1 cellular context compared by ENCODE assay signal in the genomic region with DNA sequence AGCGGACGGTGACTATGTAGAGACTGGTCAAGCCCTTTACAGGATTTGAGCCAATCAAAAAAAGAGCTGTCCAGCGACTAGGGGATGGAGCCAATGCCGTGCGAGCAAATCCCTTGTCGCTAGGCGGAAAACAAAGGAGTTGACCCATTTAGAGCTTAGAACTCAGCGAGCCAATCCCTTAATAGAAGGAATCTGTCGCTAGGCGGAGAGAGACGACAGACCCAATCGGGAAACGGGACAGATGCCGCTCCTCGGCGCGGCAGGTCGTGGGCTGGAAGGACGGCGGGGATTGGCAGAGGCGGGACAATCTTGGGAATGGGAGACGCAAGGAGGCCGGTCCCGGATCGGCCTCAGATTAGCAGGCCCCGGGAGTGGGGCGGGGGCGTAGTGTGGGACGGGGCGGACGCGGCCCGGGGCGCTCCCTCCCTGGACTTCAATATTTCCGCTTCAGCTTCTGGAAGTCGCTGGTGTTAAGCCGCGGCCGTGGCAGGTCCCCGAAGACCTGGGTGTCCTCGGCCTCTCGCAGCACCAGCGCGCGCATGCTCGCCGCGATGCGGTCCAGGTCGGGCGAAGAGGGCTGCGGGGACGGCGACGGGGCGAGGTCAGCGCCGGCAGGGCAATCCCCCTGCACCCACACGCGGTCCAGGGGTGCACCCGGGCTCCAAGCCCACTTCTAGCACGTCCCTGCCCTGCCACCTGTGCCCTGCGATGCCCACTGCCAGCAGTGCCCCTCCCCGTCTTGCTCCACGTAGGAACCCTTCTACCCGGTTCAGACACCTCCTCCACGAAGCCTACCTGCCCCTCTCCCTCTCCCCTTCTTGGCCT.
A peak's percentile ranks its signal among the peaks of the same experiment; 100 is the strongest.
TF ChIP-seq lines count a peak whose summit lies in the region.

No MANE protein-coding gene starts in this region.

TF ChIP-seq in K562, 482 proteins besides CTCF, POLR2A, EP300 and RAD21 (continued from another document and continues in another):
- TF ChIP-seq, protein P1, sequence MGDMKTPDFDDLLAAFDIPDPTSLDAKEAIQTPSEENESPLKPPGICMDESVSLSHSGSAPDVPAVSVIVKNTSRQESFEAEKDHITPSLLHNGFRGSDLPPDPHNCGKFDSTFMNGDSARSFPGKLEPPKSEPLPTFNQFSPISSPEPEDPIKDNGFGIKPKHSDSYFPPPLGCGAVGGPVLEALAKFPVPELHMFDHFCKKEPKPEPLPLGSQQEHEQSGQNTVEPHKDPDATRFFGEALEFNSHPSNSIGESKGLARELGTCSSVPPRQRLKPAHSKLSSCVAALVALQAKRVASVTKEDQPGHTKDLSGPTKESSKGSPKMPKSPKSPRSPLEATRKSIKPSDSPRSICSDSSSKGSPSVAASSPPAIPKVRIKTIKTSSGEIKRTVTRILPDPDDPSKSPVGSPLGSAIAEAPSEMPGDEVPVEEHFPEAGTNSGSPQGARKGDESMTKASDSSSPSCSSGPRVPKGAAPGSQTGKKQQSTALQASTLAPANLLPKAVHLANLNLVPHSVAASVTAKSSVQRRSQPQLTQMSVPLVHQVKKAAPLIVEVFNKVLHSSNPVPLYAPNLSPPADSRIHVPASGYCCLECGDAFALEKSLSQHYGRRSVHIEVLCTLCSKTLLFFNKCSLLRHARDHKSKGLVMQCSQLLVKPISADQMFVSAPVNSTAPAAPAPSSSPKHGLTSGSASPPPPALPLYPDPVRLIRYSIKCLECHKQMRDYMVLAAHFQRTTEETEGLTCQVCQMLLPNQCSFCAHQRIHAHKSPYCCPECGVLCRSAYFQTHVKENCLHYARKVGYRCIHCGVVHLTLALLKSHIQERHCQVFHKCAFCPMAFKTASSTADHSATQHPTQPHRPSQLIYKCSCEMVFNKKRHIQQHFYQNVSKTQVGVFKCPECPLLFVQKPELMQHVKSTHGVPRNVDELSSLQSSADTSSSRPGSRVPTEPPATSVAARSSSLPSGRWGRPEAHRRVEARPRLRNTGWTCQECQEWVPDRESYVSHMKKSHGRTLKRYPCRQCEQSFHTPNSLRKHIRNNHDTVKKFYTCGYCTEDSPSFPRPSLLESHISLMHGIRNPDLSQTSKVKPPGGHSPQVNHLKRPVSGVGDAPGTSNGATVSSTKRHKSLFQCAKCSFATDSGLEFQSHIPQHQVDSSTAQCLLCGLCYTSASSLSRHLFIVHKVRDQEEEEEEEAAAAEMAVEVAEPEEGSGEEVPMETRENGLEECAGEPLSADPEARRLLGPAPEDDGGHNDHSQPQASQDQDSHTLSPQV (IDR thresholded peaks at IDR 0.05) = no peak; the same call in 1 of the 2 replicates
- TF ChIP-seq TEAD2 (tag; IDR thresholded peaks at IDR 0.05) = no peak
- TF ChIP-seq ATF7 (IDR thresholded peaks at IDR 0.05) = peak; percentile 70
- no peak for TF ChIP-seq COPS2 (conservative IDR thresholded peaks at IDR 0.05)
- TF ChIP-seq SNRNP70 (optimal IDR thresholded peaks at IDR 0.05; ENCODE audit: low read depth, low read length) = no peak
- no peak for TF ChIP-seq ZBTB1 (CRISPR knock-in tag; IDR thresholded peaks at IDR 0.05; ENCODE audit: borderline replicate concordance, low read depth)
- peak; percentile 83 for TF ChIP-seq ELF1 (tag; IDR thresholded peaks at IDR 0.05)
- no peak for TF ChIP-seq NFRKB (IDR thresholded peaks at IDR 0.05; ENCODE audit: low read depth)
- TF ChIP-seq CHD1 (IDR thresholded peaks at IDR 0.05; ENCODE audit: low read length) = peak; percentile 52
- TF ChIP-seq, protein P2, sequence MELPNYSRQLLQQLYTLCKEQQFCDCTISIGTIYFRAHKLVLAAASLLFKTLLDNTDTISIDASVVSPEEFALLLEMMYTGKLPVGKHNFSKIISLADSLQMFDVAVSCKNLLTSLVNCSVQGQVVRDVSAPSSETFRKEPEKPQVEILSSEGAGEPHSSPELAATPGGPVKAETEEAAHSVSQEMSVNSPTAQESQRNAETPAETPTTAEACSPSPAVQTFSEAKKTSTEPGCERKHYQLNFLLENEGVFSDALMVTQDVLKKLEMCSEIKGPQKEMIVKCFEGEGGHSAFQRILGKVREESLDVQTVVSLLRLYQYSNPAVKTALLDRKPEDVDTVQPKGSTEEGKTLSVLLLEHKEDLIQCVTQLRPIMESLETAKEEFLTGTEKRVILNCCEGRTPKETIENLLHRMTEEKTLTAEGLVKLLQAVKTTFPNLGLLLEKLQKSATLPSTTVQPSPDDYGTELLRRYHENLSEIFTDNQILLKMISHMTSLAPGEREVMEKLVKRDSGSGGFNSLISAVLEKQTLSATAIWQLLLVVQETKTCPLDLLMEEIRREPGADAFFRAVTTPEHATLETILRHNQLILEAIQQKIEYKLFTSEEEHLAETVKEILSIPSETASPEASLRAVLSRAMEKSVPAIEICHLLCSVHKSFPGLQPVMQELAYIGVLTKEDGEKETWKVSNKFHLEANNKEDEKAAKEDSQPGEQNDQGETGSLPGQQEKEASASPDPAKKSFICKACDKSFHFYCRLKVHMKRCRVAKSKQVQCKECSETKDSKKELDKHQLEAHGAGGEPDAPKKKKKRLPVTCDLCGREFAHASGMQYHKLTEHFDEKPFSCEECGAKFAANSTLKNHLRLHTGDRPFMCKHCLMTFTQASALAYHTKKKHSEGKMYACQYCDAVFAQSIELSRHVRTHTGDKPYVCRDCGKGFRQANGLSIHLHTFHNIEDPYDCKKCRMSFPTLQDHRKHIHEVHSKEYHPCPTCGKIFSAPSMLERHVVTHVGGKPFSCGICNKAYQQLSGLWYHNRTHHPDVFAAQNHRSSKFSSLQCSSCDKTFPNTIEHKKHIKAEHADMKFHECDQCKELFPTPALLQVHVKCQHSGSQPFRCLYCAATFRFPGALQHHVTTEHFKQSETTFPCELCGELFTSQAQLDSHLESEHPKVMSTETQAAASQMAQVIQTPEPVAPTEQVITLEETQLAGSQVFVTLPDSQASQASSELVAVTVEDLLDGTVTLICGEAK (IDR thresholded peaks at IDR 0.05) = no peak
- TF ChIP-seq, protein P2 (CRISPR knock-in tag; IDR thresholded peaks at IDR 0.05) = no peak
- TF ChIP-seq PHF20 (IDR thresholded peaks at IDR 0.05; ENCODE audit: partially characterized antibody) = no peak
- TF ChIP-seq XRCC5 (IDR thresholded peaks at IDR 0.05; ENCODE audit: low read depth, low read length) = no peak
- no peak for TF ChIP-seq ZNF764 (CRISPR knock-in tag; IDR thresholded peaks at IDR 0.05; ENCODE audit: low read depth)
- TF ChIP-seq ZNF311 (CRISPR knock-in tag; IDR thresholded peaks at IDR 0.05) = no peak
- no peak for TF ChIP-seq ZNF57 (CRISPR knock-in tag; IDR thresholded peaks at IDR 0.05)
- TF ChIP-seq MTF1 (CRISPR knock-in tag; IDR thresholded peaks at IDR 0.05; ENCODE audit: borderline replicate concordance) = no peak
- TF ChIP-seq, protein P3, sequence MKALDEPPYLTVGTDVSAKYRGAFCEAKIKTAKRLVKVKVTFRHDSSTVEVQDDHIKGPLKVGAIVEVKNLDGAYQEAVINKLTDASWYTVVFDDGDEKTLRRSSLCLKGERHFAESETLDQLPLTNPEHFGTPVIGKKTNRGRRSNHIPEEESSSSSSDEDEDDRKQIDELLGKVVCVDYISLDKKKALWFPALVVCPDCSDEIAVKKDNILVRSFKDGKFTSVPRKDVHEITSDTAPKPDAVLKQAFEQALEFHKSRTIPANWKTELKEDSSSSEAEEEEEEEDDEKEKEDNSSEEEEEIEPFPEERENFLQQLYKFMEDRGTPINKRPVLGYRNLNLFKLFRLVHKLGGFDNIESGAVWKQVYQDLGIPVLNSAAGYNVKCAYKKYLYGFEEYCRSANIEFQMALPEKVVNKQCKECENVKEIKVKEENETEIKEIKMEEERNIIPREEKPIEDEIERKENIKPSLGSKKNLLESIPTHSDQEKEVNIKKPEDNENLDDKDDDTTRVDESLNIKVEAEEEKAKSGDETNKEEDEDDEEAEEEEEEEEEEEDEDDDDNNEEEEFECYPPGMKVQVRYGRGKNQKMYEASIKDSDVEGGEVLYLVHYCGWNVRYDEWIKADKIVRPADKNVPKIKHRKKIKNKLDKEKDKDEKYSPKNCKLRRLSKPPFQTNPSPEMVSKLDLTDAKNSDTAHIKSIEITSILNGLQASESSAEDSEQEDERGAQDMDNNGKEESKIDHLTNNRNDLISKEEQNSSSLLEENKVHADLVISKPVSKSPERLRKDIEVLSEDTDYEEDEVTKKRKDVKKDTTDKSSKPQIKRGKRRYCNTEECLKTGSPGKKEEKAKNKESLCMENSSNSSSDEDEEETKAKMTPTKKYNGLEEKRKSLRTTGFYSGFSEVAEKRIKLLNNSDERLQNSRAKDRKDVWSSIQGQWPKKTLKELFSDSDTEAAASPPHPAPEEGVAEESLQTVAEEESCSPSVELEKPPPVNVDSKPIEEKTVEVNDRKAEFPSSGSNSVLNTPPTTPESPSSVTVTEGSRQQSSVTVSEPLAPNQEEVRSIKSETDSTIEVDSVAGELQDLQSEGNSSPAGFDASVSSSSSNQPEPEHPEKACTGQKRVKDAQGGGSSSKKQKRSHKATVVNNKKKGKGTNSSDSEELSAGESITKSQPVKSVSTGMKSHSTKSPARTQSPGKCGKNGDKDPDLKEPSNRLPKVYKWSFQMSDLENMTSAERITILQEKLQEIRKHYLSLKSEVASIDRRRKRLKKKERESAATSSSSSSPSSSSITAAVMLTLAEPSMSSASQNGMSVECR (CRISPR knock-in tag; IDR thresholded peaks at IDR 0.05) = 0 out of 2 replicates have a peak, but pooled peaks have one; percentile 13
- no peak for TF ChIP-seq SIX5 (IDR thresholded peaks at IDR 0.05; ENCODE audit: borderline replicate concordance in 1 of 2, insufficient read depth in 1 of 2, low read depth in 1 of 2, low read length in 2 of 2)
- no peak for TF ChIP-seq ZNF165 (CRISPR knock-in tag; IDR thresholded peaks at IDR 0.05; ENCODE audit: borderline replicate concordance)
- peak; percentile 78 for TF ChIP-seq RBFOX2 (IDR thresholded peaks at IDR 0.05; ENCODE audit: low read depth, low read length)
- no peak for TF ChIP-seq KLF6 (CRISPR knock-in tag; IDR thresholded peaks at IDR 0.05; ENCODE audit: borderline replicate concordance)
- no peak for TF ChIP-seq ZNF121 (CRISPR knock-in tag; conservative IDR thresholded peaks at IDR 0.05)
- no peak for TF ChIP-seq GATAD2B (IDR thresholded peaks at IDR 0.05; ENCODE audit: borderline replicate concordance)
- peak; percentile 65 for TF ChIP-seq ATF1 (CRISPR knock-in tag; IDR thresholded peaks at IDR 0.05)
- TF ChIP-seq ATF1 (tag; IDR thresholded peaks at IDR 0.05) = peak; percentile 95
- no peak for TF ChIP-seq FOSL1 (tag; conservative IDR thresholded peaks at IDR 0.05)
- no peak for TF ChIP-seq STAG1 (CRISPR knock-in tag; IDR thresholded peaks at IDR 0.05; ENCODE audit: borderline replicate concordance)
- peak in 1 of 2 experiments; percentile 74; a peak in 1 of 4 replicates for TF ChIP-seq SIN3A (IDR thresholded peaks at IDR 0.05; ENCODE audit: borderline replicate concordance in 2 of 2, control insufficient read depth in 1 of 2, low read depth in 2 of 2, low read length in 2 of 2)
- TF ChIP-seq, protein P4, sequence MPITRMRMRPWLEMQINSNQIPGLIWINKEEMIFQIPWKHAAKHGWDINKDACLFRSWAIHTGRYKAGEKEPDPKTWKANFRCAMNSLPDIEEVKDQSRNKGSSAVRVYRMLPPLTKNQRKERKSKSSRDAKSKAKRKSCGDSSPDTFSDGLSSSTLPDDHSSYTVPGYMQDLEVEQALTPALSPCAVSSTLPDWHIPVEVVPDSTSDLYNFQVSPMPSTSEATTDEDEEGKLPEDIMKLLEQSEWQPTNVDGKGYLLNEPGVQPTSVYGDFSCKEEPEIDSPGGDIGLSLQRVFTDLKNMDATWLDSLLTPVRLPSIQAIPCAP (CRISPR knock-in tag; IDR thresholded peaks at IDR 0.05; ENCODE audit: borderline replicate concordance) = no peak
- TF ChIP-seq EHMT2 (IDR thresholded peaks at IDR 0.05) = no peak
- TF ChIP-seq, protein P5, sequence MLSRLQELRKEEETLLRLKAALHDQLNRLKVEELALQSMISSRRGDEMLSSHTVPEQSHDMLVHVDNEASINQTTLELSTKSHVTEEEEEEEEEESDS (CRISPR knock-in tag; IDR thresholded peaks at IDR 0.05) = no peak
- TF ChIP-seq NFATC3 (IDR thresholded peaks at IDR 0.05) = no peak
- no peak for TF ChIP-seq DDX20 (tag; IDR thresholded peaks at IDR 0.05; ENCODE audit: low read depth)
- no peak for TF ChIP-seq ZEB2 (IDR thresholded peaks at IDR 0.05)
- no peak for TF ChIP-seq MCM2 (IDR thresholded peaks at IDR 0.05; ENCODE audit: low read depth)
- 0 out of 2 replicates have a peak, but pooled peaks have one; percentile 59 for TF ChIP-seq OTX1 (CRISPR knock-in tag; IDR thresholded peaks at IDR 0.05)
- TF ChIP-seq ZFPM2 (CRISPR knock-in tag; IDR thresholded peaks at IDR 0.05) = 0 out of 2 replicates have a peak, but pooled peaks have one; percentile 63
- TF ChIP-seq BACH1 (tag; IDR thresholded peaks at IDR 0.05) = no peak
- TF ChIP-seq, protein P6, sequence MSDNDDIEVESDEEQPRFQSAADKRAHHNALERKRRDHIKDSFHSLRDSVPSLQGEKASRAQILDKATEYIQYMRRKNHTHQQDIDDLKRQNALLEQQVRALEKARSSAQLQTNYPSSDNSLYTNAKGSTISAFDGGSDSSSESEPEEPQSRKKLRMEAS (CRISPR knock-in tag; IDR thresholded peaks at IDR 0.05) = peak; percentile 69; the same call in 1 of the 2 replicates
- TF ChIP-seq KDM5B (IDR thresholded peaks at IDR 0.05; ENCODE audit: insufficient replicate concordance, low read depth, low read length) = no peak
- no peak for TF ChIP-seq NCOA1 (IDR thresholded peaks at IDR 0.05; ENCODE audit: low read depth)
- TF ChIP-seq NR2C1 (IDR thresholded peaks at IDR 0.05) = no peak
- no peak for TF ChIP-seq NR2C1 (tag; IDR thresholded peaks at IDR 0.05)
- TF ChIP-seq NFXL1 (CRISPR knock-in tag; IDR thresholded peaks at IDR 0.05) = no peak
- no peak for TF ChIP-seq HIVEP1 (CRISPR knock-in tag; IDR thresholded peaks at IDR 0.05)
- no peak for TF ChIP-seq ZKSCAN8 (CRISPR knock-in tag; IDR thresholded peaks at IDR 0.05)
- no peak for TF ChIP-seq WHSC1 (IDR thresholded peaks at IDR 0.05; ENCODE audit: low read length)
- no peak for TF ChIP-seq NFE2L1 (tag; IDR thresholded peaks at IDR 0.05; ENCODE audit: borderline replicate concordance, low read depth)
